ENCODE assay signal across 8 cellular contexts in genomic region chr16:68737730-68738590, GRCh38. TPM values are rescaled to one million over a fixed set of nuclear protein-coding genes. Genes with fewer than 3 reads are reported as not detected.
A peak's percentile ranks its signal among the peaks of the same experiment; 100 is the strongest.
DNase-seq lines count a peak whose midpoint lies in the region; ATAC-seq and TF ChIP-seq lines count a peak whose summit lies in the region.

No MANE protein-coding gene starts in this region.

- WGBS in SK-N-SH (ENCODE audit: low lambda C conversion rate): 30% methylated on average over 37 of the region's 58 CpGs

- DNase-seq in SK-N-SH (peak; percentile 64), WTC11 (ENCODE audit: low spot score) (peak; percentile 64), iPS-NIHi7 (ENCODE audit: extremely low spot score) (peak; percentile 47), Karpas-422 (no peak)

- TF ChIP-seq CTCF in SK-N-SH (IDR thresholded peaks at IDR 0.05): no peak
- no peak for TF ChIP-seq CTCF in WTC11 (IDR thresholded peaks at IDR 0.05)

- no peak for TF ChIP-seq RAD21 in SK-N-SH (IDR thresholded peaks at IDR 0.05; ENCODE audit: low read length)

- peaks cover 56% of the 10 kb centered on the region for H3K4me1 Mint-ChIP-seq in WTC11
- peaks cover 50% of the 10 kb centered on the region for H3K4me1 Mint-ChIP-seq in stimulated activated memory B cell treated with anti-CD40 and anti-IgM and Interleukin-4, amounts not matched to agents 10 μg/mL and 1 μg/mL and 100 μg/mL, for 72 hours

- H3K4me1 ChIP-seq in SK-N-SH (ENCODE audit: control insufficient read depth in 1 of 2, insufficient read depth in 2 of 2, low read depth in 1 of 2, low read length in 1 of 2) (peaks cover 0 to 8% of the 10 kb centered on the region in 2 experiments; a peak in 1 of 4 replicates), Karpas-422 (ENCODE audit: low read length) (peaks cover 4% of the 10 kb centered on the region)

- peak overlapping the region; percentile 99 for H3K4me3 Mint-ChIP-seq in WTC11
- H3K4me3 Mint-ChIP-seq in stimulated activated memory B cell treated with anti-CD40 and anti-IgM and Interleukin-4, amounts not matched to agents 10 μg/mL and 1 μg/mL and 100 μg/mL, for 72 hours: peak overlapping the region; percentile 18

- H3K27me3 ChIP-seq in SK-N-SH (ENCODE audit: insufficient read depth) (peaks cover 16% of the 10 kb centered on the region; the same call in 1 of the 2 replicates), Karpas-422 (ENCODE audit: low read length) (no peaks in the 10 kb centered on the region)

- H2AFZ ChIP-seq in SK-N-SH (ENCODE audit: low read depth) (no peak overlapping the region), Karpas-422 (ENCODE audit: low read length) (no peak overlapping the region)

- POLR2A ChIA-PET in SK-N-SH (lab: Yijun Ruan, JAX) (no interaction called here), WTC11 (lab: Charles Lee) (interaction anchor here (1.0 to 2.1 kb wide), 5 partner anchors 9 to 208 kb away, joined by 3 to 13 read pairs (median 4); no protein-coding TSS in a partner anchor)

- H3K9me3 Mint-ChIP-seq in WTC11: no peaks in the 10 kb centered on the region
- no peaks in the 10 kb centered on the region for H3K9me3 Mint-ChIP-seq in stimulated activated memory B cell treated with anti-CD40 and anti-IgM and Interleukin-4, amounts not matched to agents 10 μg/mL and 1 μg/mL and 100 μg/mL, for 72 hours

- H4K20me1 ChIP-seq in SK-N-SH (ENCODE audit: insufficient read depth): no peaks in the 10 kb centered on the region
- H4K20me1 ChIP-seq in Karpas-422 (ENCODE audit: insufficient read depth, low read depth, low read length): no peaks in the 10 kb centered on the region

- H3K27me3 Mint-ChIP-seq in WTC11 (ENCODE audit: low read depth): no peaks in the 10 kb centered on the region
- H3K27me3 Mint-ChIP-seq in stimulated activated memory B cell treated with anti-CD40 and anti-IgM and Interleukin-4, amounts not matched to agents 10 μg/mL and 1 μg/mL and 100 μg/mL, for 72 hours: peaks cover 48% of the 10 kb centered on the region

- CTCF ChIA-PET in SK-N-SH (lab: Yijun Ruan, JAX): interaction anchor here (0.6 to 1.9 kb wide), 3 partner anchors 147 to 209 kb away, joined by 3 to 9 read pairs (median 3); no protein-coding TSS in a partner anchor
- CTCF ChIA-PET in WTC11 (lab: Charles Lee): interaction anchor here (0.8 to 1.5 kb wide), 8 partner anchors 26 to 228 kb away, joined by 3 to 12 read pairs (median 4); no protein-coding TSS in a partner anchor

- ATAC-seq in SK-N-SH treated with all-trans-retinoic acid at 6 μM for 48 hours: no peak
- peak; percentile 4 for ATAC-seq in WTC11
- peak; percentile 14 for ATAC-seq in stimulated activated memory B cell treated with anti-CD40 and anti-IgM and Interleukin-4, amounts not matched to agents 10 μg/mL and 1 μg/mL and 100 μg/mL, for 72 hours
- ATAC-seq in GM18520 (IDR thresholded peaks at IDR 0.05; ENCODE audit: unreplicated experiment): no peak
- no peak for ATAC-seq in HG03354 (IDR thresholded peaks at IDR 0.05; ENCODE audit: poor library complexity, severe bottlenecking, unreplicated experiment)

- H3K36me3 Mint-ChIP-seq in WTC11: peaks cover 19% of the 10 kb centered on the region
- H3K36me3 Mint-ChIP-seq in stimulated activated memory B cell treated with anti-CD40 and anti-IgM and Interleukin-4, amounts not matched to agents 10 μg/mL and 1 μg/mL and 100 μg/mL, for 72 hours: no peaks in the 10 kb centered on the region

- H3K4me3 ChIP-seq in SK-N-SH (ENCODE audit: low read depth in 2 of 2, low read length in 1 of 2) (peak overlapping the region in 1 of 2 experiments; percentile 33; a peak in 1 of 4 replicates), Karpas-422 (ENCODE audit: low read length) (no peak overlapping the region)

- no peaks in the 10 kb centered on the region for H3F3A ChIP-seq in SK-N-SH (replicated peaks; ENCODE audit: insufficient read depth)

- H3K4me2 ChIP-seq in SK-N-SH (no peak overlapping the region), Karpas-422 (ENCODE audit: low read depth, low read length, poor library complexity, severe bottlenecking) (no peak overlapping the region)

- H3K9me2 ChIP-seq in SK-N-SH (no peaks in the 10 kb centered on the region), Karpas-422 (replicated peaks; ENCODE audit: insufficient read depth, low read length) (no peaks in the 10 kb centered on the region)

- H3K36me3 ChIP-seq in SK-N-SH (replicated peaks in 1 of 2; ENCODE audit: control insufficient read depth in 1 of 2, insufficient read depth in 2 of 2, low read length in 1 of 2): no peaks in the 10 kb centered on the region
- no peaks in the 10 kb centered on the region for H3K36me3 ChIP-seq in Karpas-422 (ENCODE audit: insufficient read depth, low read length)

- H3K27ac Mint-ChIP-seq in WTC11: peak overlapping the region; percentile 100
- H3K27ac Mint-ChIP-seq in stimulated activated memory B cell treated with anti-CD40 and anti-IgM and Interleukin-4, amounts not matched to agents 10 μg/mL and 1 μg/mL and 100 μg/mL, for 72 hours: peak overlapping the region; percentile 57

- TF ChIP-seq EP300 in SK-N-SH (IDR thresholded peaks at IDR 0.05; ENCODE audit: borderline replicate concordance in 1 of 2, low read depth in 1 of 2, low read length in 1 of 2): no peak

- no peaks in the 10 kb centered on the region for H3K9me3 ChIP-seq in SK-N-SH
- H3K9me3 ChIP-seq in Karpas-422 (ENCODE audit: low read length): no peaks in the 10 kb centered on the region

- H3K79me2 ChIP-seq in SK-N-SH (ENCODE audit: insufficient read depth) (no peaks in the 10 kb centered on the region), Karpas-422 (ENCODE audit: low read length) (no peaks in the 10 kb centered on the region)

- H3K27ac ChIP-seq in SK-N-SH (ENCODE audit: low read depth in 2 of 2, low read length in 1 of 2) (no peak overlapping the region), Karpas-422 (ENCODE audit: low read length) (no peak overlapping the region)

- H3K9ac ChIP-seq in SK-N-SH (no peak overlapping the region), Karpas-422 (ENCODE audit: low read length) (no peak overlapping the region)

TF ChIP-seq in SK-N-SH, 30 proteins besides CTCF, POLR2A, EP300 and RAD21:
- TF ChIP-seq ZBTB33 (IDR thresholded peaks at IDR 0.05; ENCODE audit: borderline replicate concordance, low read depth): no peak
TF ChIP-seq in SK-N-SH: peak in this region for 0.

TF ChIP-seq in SK-N-SH treated with all-trans-retinoic acid at 6 μM for 48 hours, 23 proteins besides CTCF, POLR2A, EP300 and RAD21 (continues in another document):
- no peak for TF ChIP-seq CSRNP3 (CRISPR knock-in tag; IDR thresholded peaks at IDR 0.05)
- TF ChIP-seq BACH2 (CRISPR knock-in tag; IDR thresholded peaks at IDR 0.05; ENCODE audit: borderline replicate concordance): no peak
- no peak for TF ChIP-seq ARNTL (CRISPR knock-in tag; IDR thresholded peaks at IDR 0.05; ENCODE audit: borderline replicate concordance, low read depth)
- no peak for TF ChIP-seq ZNF70 (CRISPR knock-in tag; IDR thresholded peaks at IDR 0.05)
- no peak for TF ChIP-seq ZFP30 (CRISPR knock-in tag; IDR thresholded peaks at IDR 0.05)

TF ChIP-seq in WTC11, 78 proteins besides CTCF, POLR2A, EP300 and RAD21 (continues in another document):
- TF ChIP-seq SMAD4 (CRISPR knock-in tag; IDR thresholded peaks at IDR 0.05) (no peak), NFATC4 (CRISPR knock-in tag; IDR thresholded peaks at IDR 0.05) (no peak), FOXP1 (CRISPR knock-in tag; IDR thresholded peaks at IDR 0.05; ENCODE audit: borderline replicate concordance) (peak; percentile 47; the same call in 1 of the 2 replicates), ATF6 (CRISPR knock-in tag; IDR thresholded peaks at IDR 0.05) (no peak), ATF3 (CRISPR knock-in tag; conservative IDR thresholded peaks at IDR 0.05) (no peak), NFE2L1 (CRISPR knock-in tag; IDR thresholded peaks at IDR 0.05) (no peak), SP1 (CRISPR knock-in tag; conservative IDR thresholded peaks at IDR 0.05) (peak; percentile 46; the same call in 1 of the 2 replicates), CREM (CRISPR knock-in tag; IDR thresholded peaks at IDR 0.05) (no peak), PREB (CRISPR knock-in tag; IDR thresholded peaks at IDR 0.05; ENCODE audit: borderline replicate concordance) (no peak)

RNA-seq across cellular contexts. Expression of gene CDH1, which starts 0.9 kb away (rescaled TPM):
- polyA plus RNA-seq in SK-N-SH (2012; rRNA removed): not detected in 2 replicates
- 0.01 TPM in 1 of 2 replicates, not detected in the other for polyA plus RNA-seq in SK-N-SH (2012; cell fraction: cytosol; rRNA removed)
- not detected in 2 replicates for polyA plus RNA-seq in SK-N-SH (2012; cell fraction: nucleus; rRNA removed)
- 265 to 281 TPM (median 278 TPM) in 3 replicates for total RNA-seq in WTC11 (2021)
- total RNA-seq in Karpas-422 (2014; rRNA removed; shearing (Covaris generic); ENCODE audit: low replicate concordance): not detected in 2 replicates

Comparison
In these comparisons a context has a peak if more than half of its experiments do, and no peak if none do; other contexts are left out.
1. ATAC-seq: peak in WTC11 (single experiment) and stimulated activated memory B cell treated with anti-CD40 and anti-IgM and Interleukin-4, amounts not matched to agents 10 μg/mL and 1 μg/mL and 100 μg/mL, for 72 hours (single experiment); none in SK-N-SH treated with all-trans-retinoic acid at 6 μM for 48 hours (single experiment), GM18520 (single experiment) and HG03354 (single experiment).
2. RNA of gene CDH1, which starts 0.9 kb away (total RNA-seq): 265 to 281 TPM in WTC11; not detected in Karpas-422; every median in the first group is over 100 times any median in the second.